In the genomic region with DNA sequence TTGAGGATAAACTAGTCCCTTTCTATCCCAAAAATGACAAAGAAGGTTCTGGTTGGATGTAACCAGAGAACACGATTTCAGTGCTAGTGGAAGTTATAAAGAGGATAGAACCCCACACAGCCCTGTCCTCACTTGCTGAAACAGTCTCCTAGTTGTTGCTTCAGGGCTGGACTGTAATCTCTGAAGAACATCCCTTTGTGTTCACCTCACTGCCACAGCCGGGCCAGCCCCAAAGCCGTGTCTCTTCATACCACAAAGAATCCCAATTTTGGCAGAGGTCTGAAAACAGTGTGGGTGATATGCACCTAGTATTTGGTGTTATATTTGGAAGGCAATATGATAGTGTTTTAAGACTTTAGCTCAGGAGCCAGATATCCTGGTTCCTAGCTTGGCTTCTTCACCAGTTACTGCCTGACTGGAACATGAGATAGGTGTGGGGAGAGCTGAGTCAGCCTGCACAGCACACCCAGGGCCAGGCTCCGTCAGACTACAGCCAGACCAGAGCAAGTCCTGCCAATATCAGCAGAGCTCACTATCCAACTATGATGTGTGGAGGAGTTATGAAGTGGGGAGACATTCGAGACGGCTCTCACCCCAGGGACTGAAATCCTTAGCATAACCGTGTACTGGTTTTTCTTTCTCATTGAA, we compare ENCODE assay signal across 14 cellular contexts. TPM values are rescaled to one million over a fixed set of nuclear protein-coding genes. Genes with fewer than 3 reads are reported as not detected.
A peak's percentile ranks its signal among the peaks of the same experiment; 100 is the strongest.
DNase-seq lines count a peak whose midpoint lies in the region; ATAC-seq, FAIRE-seq and TF ChIP-seq lines count a peak whose summit lies in the region.
"Had no signal": no experiment of that assay in that cellular context is flagged by ENCODE, and none has a peak within 500 bp of the region (broad histone marks: within the 10 kb centered on the region; RNA-seq: fewer than 3 reads in every experiment).

No MANE protein-coding gene starts in this region.

- CTCF ChIA-PET in K562 (lab: Yijun Ruan, JAX; ENCODE audit: low intra/inter-chr PET ratio) = no interaction called here
- CTCF ChIA-PET in WTC11 (lab: Charles Lee) = no interaction called here

- H3K36me3 ChIP-seq in K562 (ENCODE audit: control insufficient read depth, insufficient read depth, low read length) = no peaks in the 10 kb centered on the region

- 0 out of 4 replicates have a peak, but pooled peaks of 1 of the 2 experiments have one; percentile 14 for TF ChIP-seq RAD21 in K562 (CRISPR knock-in tag; conservative IDR thresholded peaks at IDR 0.05 in 1 of 2, IDR thresholded peaks at IDR 0.05 in 1 of 2)

- H3K79me2 ChIP-seq in K562 (ENCODE audit: control insufficient read depth, insufficient read depth, low read length) = no peaks in the 10 kb centered on the region

- peak overlapping the region; percentile 20; the same call in 1 of the 3 replicates for H3K27ac ChIP-seq in K562 (ENCODE audit: extremely low read depth, low read depth, low read length)

- intact Hi-C loops in K562 (cut with micrococcal nuclease) (no loop called here), left cardiac atrium (cut with DNase I) (no loop called here), sciatic nerve (cut with DNase I) (no loop called here)

- no peaks in the 10 kb centered on the region for H3K4me1 Mint-ChIP-seq in WTC11
- H3K4me1 Mint-ChIP-seq: nephron progenitor cell had no signal

- no peaks in the 10 kb centered on the region for H4K20me1 ChIP-seq in K562 (replicated peaks; ENCODE audit: control insufficient read depth, insufficient read depth, low read length)

- H3K9me1 ChIP-seq in K562 (ENCODE audit: control insufficient read depth, insufficient read depth, low read length) = no peaks in the 10 kb centered on the region

- whole genome bisulfite sequencing in K562 (ENCODE audit: insufficient coverage, low coverage, missing lambda C conversion rate) = 3% methylated on average over 7 of the region's 7 CpGs

- no peak for TF ChIP-seq EP300 in K562 (IDR thresholded peaks at IDR 0.05; ENCODE audit: low read length)

- POLR2A ChIA-PET in K562 (lab: Yijun Ruan, JAX) = interaction anchor here (0.6 to 1.4 kb wide), 3 partner anchors 12 to 308 kb away, joined by 3 to 4 read pairs (median 4); no protein-coding TSS in a partner anchor
- POLR2A ChIA-PET in WTC11 (lab: Charles Lee) = no interaction called here

- H3K4me2 ChIP-seq in K562 (ENCODE audit: insufficient read depth, low read length) = peak overlapping the region; percentile 72

- no peak overlapping the region for H3K4me3 Mint-ChIP-seq in WTC11
- H3K4me3 Mint-ChIP-seq: dendritic cell treated with granulocyte-macrophage colony-stimulating factor and Interleukin-4, amounts not matched to agents 40 ng/mL and 50 ng/mL, for 4 days; nephron progenitor cell had no signal

- no peaks in the 10 kb centered on the region for H3K27me3 ChIP-seq in K562 (ENCODE audit: control insufficient read depth in 2 of 2, insufficient read depth in 2 of 2, low read length in 2 of 2)

- DNase-seq in H54 (ENCODE audit: insufficient read length, low spot score) = peak; percentile 5
- DNase-seq in K562 (ENCODE audit: extremely low read depth in 1 of 4, low spot score in 3 of 4) = peak; percentile 31 to 88 (median 60)
- peak; percentile 53 for DNase-seq in left cardiac atrium
- peak; percentile 63 for DNase-seq in sciatic nerve (ENCODE audit: low spot score)
- DNase-seq in SW480 (ENCODE audit: low spot score) = no peak
- no peak for DNase-seq in NAMALWA (ENCODE audit: low spot score)
- no peak for DNase-seq in epidermal melanocyte (ENCODE audit: insufficient read length, low spot score)
- no peak for DNase-seq in WTC11 (ENCODE audit: low spot score)
- DNase-seq: activated CD4-positive, alpha-beta T cell treated with anti-CD3 and anti-CD28 coated beads, Interleukin-2, amount 50 U/mL, for 1 hour; activated effector memory CD4-positive, alpha-beta T cell treated with Interleukin-2 at 50 U/mL for 16 hours; Caco-2; NCI-H526 treated with DMSO at 0.1 percent for 48 hours; nephron progenitor cell had no signal

- FAIRE-seq in H54 (lab: Jason Lieb, UNC) (no peak), K562 (lab: Jason Lieb, UNC) (peak; percentile 92)

- no peak overlapping the region for H3K27ac Mint-ChIP-seq in WTC11
- H3K27ac Mint-ChIP-seq: dendritic cell treated with granulocyte-macrophage colony-stimulating factor and Interleukin-4, amounts not matched to agents 40 ng/mL and 50 ng/mL, for 4 days; nephron progenitor cell had no signal

- no TSS peak for BruUV-seq in K562 (replicated peaks; lab: Mats Ljungman, UMichigan)

- peak; percentile 99 for ATAC-seq in K562
- ATAC-seq in left cardiac atrium = peak; percentile 92 to 100
- peak; percentile 98 for ATAC-seq in sciatic nerve
- ATAC-seq in WTC11 = no peak

- H3K27me3 Mint-ChIP-seq in WTC11 (ENCODE audit: low read depth) = peaks cover 9% of the 10 kb centered on the region; the same call in 1 of the 2 replicates
- H3K27me3 Mint-ChIP-seq: dendritic cell treated with granulocyte-macrophage colony-stimulating factor and Interleukin-4, amounts not matched to agents 40 ng/mL and 50 ng/mL, for 4 days had no signal

- TF ChIP-seq POLR2A in H54 (IDR thresholded peaks at IDR 0.05; ENCODE audit: low read depth, low read length) (no peak), K562 (conservative IDR thresholded peaks at IDR 0.05) (no peak)

- H3K36me3 Mint-ChIP-seq in WTC11 = no peaks in the 10 kb centered on the region

- H3K9ac ChIP-seq in K562 (ENCODE audit: insufficient read depth in 1 of 2, low read depth in 2 of 2, low read length in 2 of 2) = peak overlapping the region; percentile 6 to 66; a peak in 1 of 4 replicates

- H2AFZ ChIP-seq in K562 (ENCODE audit: low read depth, low read length) = peak overlapping the region; percentile 80

- no peaks in the 10 kb centered on the region for H3K9me3 Mint-ChIP-seq in WTC11
- H3K9me3 Mint-ChIP-seq: dendritic cell treated with granulocyte-macrophage colony-stimulating factor and Interleukin-4, amounts not matched to agents 40 ng/mL and 50 ng/mL, for 4 days; nephron progenitor cell had no signal

- no peak for TF ChIP-seq CTCF in K562 (IDR thresholded peaks at IDR 0.05 in 2 of 3, conservative IDR thresholded peaks at IDR 0.05 in 1 of 3; ENCODE audit: insufficient read depth in 2 of 3, low read depth in 1 of 3, low read length in 3 of 3)
- no peak for TF ChIP-seq CTCF in WTC11 (IDR thresholded peaks at IDR 0.05)

- H3K4me1 ChIP-seq in K562 (replicated peaks in 1 of 2; ENCODE audit: control insufficient read depth in 2 of 2, insufficient read depth in 2 of 2, low read length in 2 of 2) = peaks cover 4 to 9% of the 10 kb centered on the region in 2 experiments; a peak in 3 of 5 replicates
- H3K4me1 ChIP-seq: Caco-2 had no signal

- H3K4me3 ChIP-seq in K562 = no peak overlapping the region

- H3K9me3 ChIP-seq in K562 (replicated peaks; ENCODE audit: control insufficient read depth, insufficient read depth, low read depth, low read length) = no peaks in the 10 kb centered on the region
- H3K9me3 ChIP-seq: Caco-2 had no signal

- in situ Hi-C loops in K562 (cut with MboI) = no loop called here

TF ChIP-seq in K562, 482 proteins besides CTCF, POLR2A, EP300 and RAD21 (continues in another document):
- TF ChIP-seq SRSF9 (IDR thresholded peaks at IDR 0.05; ENCODE audit: borderline replicate concordance, low read depth, low read length) = no peak
- TF ChIP-seq ELF4 (CRISPR knock-in tag; IDR thresholded peaks at IDR 0.05) = no peak
- TF ChIP-seq NFE2 (IDR thresholded peaks at IDR 0.05; ENCODE audit: low read depth) = peak; percentile 67

RNA-seq across cellular contexts. Expression of a gene that starts 21.2 kb away (rescaled TPM):
- not detected in 2 replicates for total RNA-seq in K562 (2011; cell fraction: chromatin; rRNA removed; ENCODE audit: low replicate concordance)
- total RNA-seq in K562 (2011; cell fraction: nucleolus; rRNA removed) = not detected in 2 replicates
- total RNA-seq in K562 (2011; cell fraction: nucleoplasm; rRNA removed) = not detected in 2 replicates
- total RNA-seq in K562 (2014; rRNA removed) (not detected in 2 replicates), K562 (2014; rRNA removed; fragmentation: Illumina TruSeq; extraction: Trizol) (not detected in 2 replicates), K562 (2015; rRNA removed; fragmentation: Illumina TruSeq; extraction: Trizol) (not detected in 2 replicates), K562 (2021) (0.07 and 0.18 TPM in 2 replicates), left cardiac atrium (under 1 TPM; 0.32 to 0.34 TPM), sciatic nerve (not detected), WTC11 (2021) (0.32 to 0.50 TPM (median 0.33 TPM) in 3 replicates)
- polyA plus RNA-seq in K562 (2011; rRNA removed) (not detected in 2 replicates), K562 (2014; fragmentation: Illumina TruSeq; extraction: Trizol) (not detected in 2 replicates), K562 (2014; fragmentation: Nextera tagmentation; extraction: Ambion mirVana) (under 1 TPM in 1 of 2 experiments, not detected in 1; 0.08 TPM), K562 (2014; rRNA removed) (not detected in 2 replicates)
- not detected in 2 replicates for polyA plus RNA-seq in K562 (2011; cell fraction: cytosol; rRNA removed)
- not detected in 2 replicates for polyA plus RNA-seq in K562 (2011; cell fraction: nucleus; rRNA removed)
- polyA plus RNA-seq in K562 (2012) = not detected in 2 replicates
- not detected in 2 replicates for polyA minus RNA-seq in K562 (2011; rRNA and poly(A)+ RNA removed)
- not detected in 2 replicates for polyA minus RNA-seq in K562 (2011; cell fraction: cytosol; rRNA and poly(A)+ RNA removed)
- polyA minus RNA-seq in K562 (2011; cell fraction: nucleus; rRNA and poly(A)+ RNA removed) = not detected in 2 replicates
- total RNA-seq: Caco-2 had no signal

RNA-seq across cellular contexts. Expression of a gene that starts 27.8 kb away (rescaled TPM):
- not detected in 2 replicates for total RNA-seq in K562 (2011; cell fraction: chromatin; rRNA removed; ENCODE audit: low replicate concordance)
- not detected in 2 replicates for total RNA-seq in K562 (2011; cell fraction: nucleolus; rRNA removed)
- not detected in 2 replicates for total RNA-seq in K562 (2011; cell fraction: nucleoplasm; rRNA removed)
- total RNA-seq in K562 (2014; rRNA removed) (not detected in 2 replicates), K562 (2014; rRNA removed; fragmentation: Illumina TruSeq; extraction: Trizol) (not detected in 2 replicates), K562 (2015; rRNA removed; fragmentation: Illumina TruSeq; extraction: Trizol) (not detected in 2 replicates), K562 (2021) (not detected in 2 replicates), left cardiac atrium (not detected), sciatic nerve (not detected), WTC11 (2021) (not detected in 3 replicates)
- polyA plus RNA-seq in K562 (2011; rRNA removed) (not detected in 2 replicates), K562 (2014; fragmentation: Illumina TruSeq; extraction: Trizol) (not detected in 2 replicates), K562 (2014; fragmentation: Nextera tagmentation; extraction: Ambion mirVana) (under 1 TPM in 1 of 2 experiments, not detected in 1; 0.20 TPM), K562 (2014; rRNA removed) (not detected in 2 replicates)
- polyA plus RNA-seq in K562 (2011; cell fraction: cytosol; rRNA removed) = not detected in 2 replicates
- not detected in 2 replicates for polyA plus RNA-seq in K562 (2011; cell fraction: nucleus; rRNA removed)
- polyA plus RNA-seq in K562 (2012) = not detected in 2 replicates
- not detected in 2 replicates for polyA minus RNA-seq in K562 (2011; rRNA and poly(A)+ RNA removed)
- polyA minus RNA-seq in K562 (2011; cell fraction: cytosol; rRNA and poly(A)+ RNA removed) = not detected in 2 replicates
- not detected in 2 replicates for polyA minus RNA-seq in K562 (2011; cell fraction: nucleus; rRNA and poly(A)+ RNA removed)
- total RNA-seq: Caco-2 had no signal

Comparison
In these comparisons a context has a peak if more than half of its experiments do, and no peak if none do; other contexts are left out.
1. DNase-seq: peak in H54 (single experiment), K562 (4 of 4), left cardiac atrium (single experiment) and sciatic nerve (single experiment); none in SW480 (single experiment), NAMALWA (single experiment), epidermal melanocyte (single experiment) and WTC11 (single experiment).